24 cellular contexts compared by ENCODE assay signal in genomic region chr11:100704176-100704575, GRCh38. TPM values are rescaled to one million over a fixed set of nuclear protein-coding genes. Genes with fewer than 3 reads are reported as not detected.
"Had no signal": no experiment of that assay in that cellular context is flagged by ENCODE, and none has a peak within 500 bp of the region (broad histone marks: within the 10 kb centered on the region; RNA-seq: fewer than 3 reads in every experiment).

No MANE protein-coding gene starts in this region.

- DNase-seq: activated CD4-positive, alpha-beta memory T cell treated with anti-CD3 and anti-CD28 coated beads, Interleukin-2, amount 10 ng/mL, durations not matched to agents 7 days and 5 days; activated CD4-positive, alpha-beta T cell treated with anti-CD3 and anti-CD28 coated beads, Interleukin-2, amount 10 ng/mL, durations not matched to agents 24 days and 14 days; activated effector memory CD4-positive, alpha-beta T cell treated with Interleukin-2 at 50 U/mL for 16 hours; activated naive CD4-positive, alpha-beta T cell treated with anti-CD3 and anti-CD28 coated beads, Interleukin-2, amount 50 U/mL, for 16 hours; activated naive CD8-positive, alpha-beta T cell treated with anti-CD3 and anti-CD28 coated beads, Interleukin-2, amount 50 U/mL, for 24 hours; activated T-cell treated with anti-CD3 and anti-CD28 coated beads, Interleukin-2, amount 50 U/mL, for 72 hours; body of pancreas; colonic mucosa; heart left ventricle; islet precursor cell; left colon; lower lobe of right lung; naive thymus-derived CD8-positive, alpha-beta T cell; pancreas; psoas muscle; stimulated activated CD4-positive, alpha-beta T cell treated with anti-CD3 and anti-CD28 coated beads, Interleukin-4, amount 100 ng/mL, for 24 hours; stimulated activated naive CD8-positive, alpha-beta T cell treated with anti-CD3 and anti-CD28 coated beads, Interleukin-15, Interleukin-2, amounts not matched to agents 100 U/mL and 50 U/mL, for 24 hours; T-helper 2 cell; tibial artery had no signal

- H3K27me3 Mint-ChIP-seq: activated CD4-positive, alpha-beta memory T cell treated with anti-CD3 and anti-CD28 coated beads, Interleukin-2, amount 10 ng/mL, durations not matched to agents 7 days and 5 days; activated CD4-positive, alpha-beta T cell treated with anti-CD3 and anti-CD28 coated beads, Interleukin-2, amount 10 ng/mL, durations not matched to agents 24 days and 14 days; activated naive CD8-positive, alpha-beta T cell treated with anti-CD3 and anti-CD28 coated beads, Interleukin-2, amount 50 U/mL, for 24 hours; central memory CD8-positive, alpha-beta T cell; naive thymus-derived CD8-positive, alpha-beta T cell had no signal

- H3K36me3 Mint-ChIP-seq: naive thymus-derived CD8-positive, alpha-beta T cell had no signal

- H3K4me3 Mint-ChIP-seq: activated CD4-positive, alpha-beta memory T cell treated with anti-CD3 and anti-CD28 coated beads, Interleukin-2, amount 10 ng/mL, durations not matched to agents 7 days and 5 days; activated CD4-positive, alpha-beta T cell treated with anti-CD3 and anti-CD28 coated beads, Interleukin-2, amount 10 ng/mL, durations not matched to agents 24 days and 14 days; activated naive CD8-positive, alpha-beta T cell treated with anti-CD3 and anti-CD28 coated beads, Interleukin-2, amount 50 U/mL, for 24 hours; activated T-cell treated with anti-CD3 and anti-CD28 coated beads, Interleukin-2, amount 50 U/mL, for 72 hours; central memory CD8-positive, alpha-beta T cell; mesothelial cell of epicardium; naive thymus-derived CD8-positive, alpha-beta T cell had no signal

- H3K27me3 ChIP-seq: body of pancreas, colonic mucosa, heart left ventricle, neutrophil, pancreas, right atrium auricular region, tibial artery had no signal

- H3K9me3 ChIP-seq: body of pancreas, colonic mucosa, lower lobe of right lung, neutrophil, pancreas, psoas muscle, right atrium auricular region, tibial artery had no signal

- H3K27ac Mint-ChIP-seq: activated CD4-positive, alpha-beta memory T cell treated with anti-CD3 and anti-CD28 coated beads, Interleukin-2, amount 10 ng/mL, durations not matched to agents 7 days and 5 days; activated CD4-positive, alpha-beta T cell treated with anti-CD3 and anti-CD28 coated beads, Interleukin-2, amount 10 ng/mL, durations not matched to agents 24 days and 14 days; activated naive CD8-positive, alpha-beta T cell treated with anti-CD3 and anti-CD28 coated beads, Interleukin-2, amount 50 U/mL, for 24 hours; activated T-cell treated with anti-CD3 and anti-CD28 coated beads, Interleukin-2, amount 50 U/mL, for 72 hours; mesothelial cell of epicardium; naive thymus-derived CD8-positive, alpha-beta T cell had no signal

- H3K9me3 Mint-ChIP-seq: activated CD4-positive, alpha-beta T cell treated with anti-CD3 and anti-CD28 coated beads, Interleukin-2, amount 10 ng/mL, durations not matched to agents 24 days and 14 days; activated naive CD8-positive, alpha-beta T cell treated with anti-CD3 and anti-CD28 coated beads, Interleukin-2, amount 50 U/mL, for 24 hours had no signal

- H3K27ac ChIP-seq: body of pancreas, colonic mucosa, lower lobe of right lung, neutrophil, pancreas, psoas muscle, right atrium auricular region had no signal

- H3K4me1 ChIP-seq: body of pancreas, colonic mucosa, lower lobe of right lung, pancreas had no signal

- ATAC-seq: activated CD4-positive, CD25-positive, alpha-beta regulatory T cell treated with anti-CD3 and anti-CD28 coated beads, Interleukin-2, amount 50 U/mL, for 24 hours; activated naive CD8-positive, alpha-beta T cell treated with anti-CD3 and anti-CD28 coated beads, Interleukin-2, amount 50 U/mL, for 24 hours; activated T-cell treated with anti-CD3 and anti-CD28 coated beads, Interleukin-2, amount 50 U/mL, for 72 hours; body of pancreas; heart left ventricle; left colon; lower lobe of right lung; naive thymus-derived CD8-positive, alpha-beta T cell; pancreas; psoas muscle; stimulated activated naive CD8-positive, alpha-beta T cell treated with anti-CD3 and anti-CD28 coated beads, Interleukin-15, Interleukin-2, amounts not matched to agents 100 U/mL and 50 U/mL, for 24 hours had no signal

- H3K4me3 ChIP-seq: body of pancreas, colonic mucosa, heart left ventricle, lower lobe of right lung, pancreas, psoas muscle, right atrium auricular region, tibial artery had no signal

- H3K36me3 ChIP-seq: colonic mucosa, lower lobe of right lung, neutrophil, pancreas, right atrium auricular region had no signal

- H3K4me1 Mint-ChIP-seq: activated CD4-positive, alpha-beta memory T cell treated with anti-CD3 and anti-CD28 coated beads, Interleukin-2, amount 10 ng/mL, durations not matched to agents 7 days and 5 days; activated CD4-positive, alpha-beta T cell treated with anti-CD3 and anti-CD28 coated beads, Interleukin-2, amount 10 ng/mL, durations not matched to agents 24 days and 14 days; central memory CD8-positive, alpha-beta T cell had no signal

- FAIRE-seq: pancreas had no signal

RNA-seq across cellular contexts. Expression of gene ARHGAP42, which starts 17.1 kb away (rescaled TPM):
- total RNA-seq: activated CD4-positive, alpha-beta memory T cell treated with anti-CD3 and anti-CD28 coated beads, Interleukin-2, amount 10 ng/mL, durations not matched to agents 7 days and 5 days; activated CD4-positive, alpha-beta T cell treated with anti-CD3 and anti-CD28 coated beads, Interleukin-2, amount 10 ng/mL, durations not matched to agents 24 days and 14 days had no signal
